Comparison of ENCODE assay signal across 9 cellular contexts in the genomic region with DNA sequence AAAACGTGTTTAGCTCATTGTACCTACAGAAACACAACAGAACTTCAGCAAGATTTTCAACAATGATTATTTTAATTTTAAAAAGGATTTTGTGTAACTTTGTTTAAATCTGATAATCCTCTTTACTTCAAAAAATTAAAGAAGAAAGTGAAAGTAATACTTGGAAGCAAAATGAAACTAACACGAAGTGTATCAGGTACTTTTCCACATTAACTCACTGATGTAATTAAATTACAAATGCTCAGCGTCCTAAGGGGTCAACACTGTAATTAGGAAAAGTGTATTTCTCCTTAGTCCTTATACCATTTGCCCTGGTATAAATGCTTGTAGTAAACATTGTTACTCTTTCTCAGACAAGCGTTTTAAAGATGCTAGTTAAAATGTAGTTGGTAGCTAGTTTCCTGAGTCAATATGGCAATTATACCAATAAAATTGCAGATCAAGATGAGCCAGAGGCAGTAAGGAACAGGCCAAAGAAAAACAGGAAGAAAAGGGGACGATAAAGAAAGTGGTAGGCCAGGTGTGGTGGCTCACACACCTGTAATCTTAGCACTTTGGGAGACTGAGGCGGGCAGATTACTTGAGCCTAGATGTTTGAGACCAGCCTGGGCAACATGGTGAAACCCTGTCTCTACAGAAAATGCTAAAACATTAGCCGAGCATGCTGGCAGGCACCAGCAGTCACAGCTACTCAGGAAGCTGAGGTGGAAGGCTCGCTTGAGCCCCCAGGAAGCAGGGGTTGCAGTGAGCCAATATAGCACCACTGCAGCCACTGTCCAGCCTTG.
DNase-seq lines count a peak whose midpoint lies in the region; ATAC-seq and TF ChIP-seq lines count a peak whose summit lies in the region.
"Had no signal": no experiment of that assay in that cellular context is flagged by ENCODE, and none has a peak within 500 bp of the region (broad histone marks: within the 10 kb centered on the region; RNA-seq: fewer than 3 reads in every experiment).

No MANE protein-coding gene starts in this region.

- peak overlapping the region in 10 of 11 experiments; percentile 9 to 70 (median 54); a peak in 18 of 22 replicates for H3K27ac ChIP-seq in BLaER1 treated with 17β-estradiol and CSF1 and Interleukin-3, amounts not matched to agents 10 nM and 100 nM
- H3K27ac ChIP-seq in KOPT-K1 (ENCODE audit: low read depth, low read length, poor library complexity, severe bottlenecking) (peak overlapping the region; percentile 86), colonic mucosa (peak overlapping the region; percentile 34)

- H3K9me3 ChIP-seq in BLaER1 treated with 17β-estradiol and CSF1 and Interleukin-3, amounts not matched to agents 10 nM and 100 nM (replicated peaks in 1 of 11), result peaks cover 0 to 2% (median 0%) of the 10 kb centered on the region in 11 experiments; a peak in 2 of 22 replicates
- no peaks in the 10 kb centered on the region for H3K9me3 ChIP-seq in KOPT-K1 (ENCODE audit: insufficient read depth, low read length, poor library complexity, severe bottlenecking)
- no peaks in the 10 kb centered on the region for H3K9me3 ChIP-seq in colonic mucosa

- peak overlapping the region; percentile 71 to 94 (median 87) for H3K4me2 ChIP-seq in BLaER1 treated with 17β-estradiol and CSF1 and Interleukin-3, amounts not matched to agents 10 nM and 100 nM

- ATAC-seq in GM19438 (IDR thresholded peaks at IDR 0.05; ENCODE audit: low read depth, unreplicated experiment) (peak; percentile 59), HG02970 (IDR thresholded peaks at IDR 0.05; ENCODE audit: low FRiP score, unreplicated experiment) (no peak)

- H3K27me3 ChIP-seq in BLaER1 treated with 17β-estradiol and CSF1 and Interleukin-3, amounts not matched to agents 10 nM and 100 nM, result no peaks in the 10 kb centered on the region
- no peaks in the 10 kb centered on the region for H3K27me3 ChIP-seq in colonic mucosa

- H3K36me3 ChIP-seq in BLaER1 treated with 17β-estradiol and CSF1 and Interleukin-3, amounts not matched to agents 10 nM and 100 nM, result no peaks in the 10 kb centered on the region
- no peaks in the 10 kb centered on the region for H3K36me3 ChIP-seq in KOPT-K1 (ENCODE audit: insufficient read depth, low read length)
- no peaks in the 10 kb centered on the region for H3K36me3 ChIP-seq in colonic mucosa

- peak overlapping the region; percentile 10 to 52 (median 34); a peak in 16 of 20 replicates for H3K4me3 ChIP-seq in BLaER1 treated with 17β-estradiol and CSF1 and Interleukin-3, amounts not matched to agents 10 nM and 100 nM
- H3K4me3 ChIP-seq in colonic mucosa, result no peak overlapping the region
- H3K4me3 ChIP-seq: lung had no signal

- peaks cover 27 to 36% (median 31%) of the 10 kb centered on the region in 10 experiments for H3K4me1 ChIP-seq in BLaER1 treated with 17β-estradiol and CSF1 and Interleukin-3, amounts not matched to agents 10 nM and 100 nM
- H3K4me1 ChIP-seq in colonic mucosa, result no peaks in the 10 kb centered on the region

- no peaks in the 10 kb centered on the region for H4K20me1 ChIP-seq in BLaER1 treated with 17β-estradiol and CSF1 and Interleukin-3, amounts not matched to agents 10 nM and 100 nM

- peak overlapping the region in 10 of 11 experiments; percentile 2 to 69 (median 40); a peak in 15 of 22 replicates for H3K9ac ChIP-seq in BLaER1 treated with 17β-estradiol and CSF1 and Interleukin-3, amounts not matched to agents 10 nM and 100 nM
- H3K9ac ChIP-seq in colonic mucosa (ENCODE audit: low read depth in 2 of 2, low read length in 2 of 2), result peak overlapping the region in 1 of 2 donors; percentile 44

- intact Hi-C loops in colonic mucosa (cut with DNase I), result no loop called here

- no peak for TF ChIP-seq CTCF in colonic mucosa (IDR thresholded peaks at IDR 0.05)

- DNase-seq in colonic mucosa (no peak), pons (ENCODE audit: low spot score) (peak; percentile 13), Ammon's horn (ENCODE audit: low spot score) (no peak), DMS79 treated with DMSO at 0.1 percent for 48 hours (lab: John Stamatoyannopoulos, UW) (no peak)

Comparison
In these comparisons a context has a peak if more than half of its experiments do, and no peak if none do; other contexts are left out.
1. H3K27ac ChIP-seq: peak in every context shown above with its lines; median percentile 86 in KOPT-K1; 54 in BLaER1 treated with 17β-estradiol and CSF1 and Interleukin-3, amounts not matched to agents 10 nM and 100 nM; 34 in colonic mucosa.